18 cellular contexts compared by ENCODE assay signal in the genomic region with DNA sequence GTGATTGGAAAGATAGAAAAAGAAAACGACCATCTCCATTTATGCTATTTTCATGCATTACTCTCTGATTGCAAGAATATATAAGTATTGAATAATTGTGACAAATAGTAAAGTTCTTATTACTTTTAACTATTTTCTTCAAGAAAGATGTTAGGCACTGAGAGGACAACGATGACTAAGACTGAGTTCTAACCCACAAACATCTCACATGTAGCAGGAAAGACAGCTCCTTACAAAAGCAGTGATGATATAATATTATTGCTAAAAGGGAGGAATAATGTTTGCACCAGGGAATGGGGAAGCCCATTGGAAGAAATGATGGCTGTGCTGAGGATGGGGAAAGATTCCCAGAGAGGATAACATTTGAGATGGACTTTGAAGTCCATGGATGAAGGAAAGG. TPM values are rescaled to one million over a fixed set of nuclear protein-coding genes. Genes with fewer than 3 reads are reported as not detected.
"Had no signal": no experiment of that assay in that cellular context is flagged by ENCODE, and none has a peak within 500 bp of the region (broad histone marks: within the 10 kb centered on the region; RNA-seq: fewer than 3 reads in every experiment).

No MANE protein-coding gene starts in this region.

- H3K27me3 ChIP-seq: adrenal gland, left lung, suprapubic skin, transverse colon, uterus had no signal

- H3K4me1 ChIP-seq: adrenal gland, left lung, suprapubic skin, transverse colon, uterus had no signal

- H3K9me3 ChIP-seq: adrenal gland, left lung, suprapubic skin, transverse colon, uterus had no signal

- H3K36me3 ChIP-seq: adrenal gland, left lung, suprapubic skin, transverse colon, uterus had no signal

- H3K4me3 ChIP-seq: adrenal gland, left lung, suprapubic skin, transverse colon, uterus had no signal

- DNase-seq: activated effector memory CD4-positive, alpha-beta T cell treated with anti-CD3 and anti-CD28 coated beads, Interleukin-2, amount 50 U/mL, for 16 hours; activated T-cell treated with anti-CD3 and anti-CD28 coated beads, Interleukin-2, amount 50 U/mL, for 72 hours; adrenal gland; caudate nucleus; left lung; nephron progenitor cell; nucleus accumbens; posterior cingulate gyrus; retina; stimulated activated CD4-positive, alpha-beta T cell treated with anti-CD3 and anti-CD28 coated beads, Interleukin-2, amount 100 ng/mL, for 24 hours; stimulated activated naive CD8-positive, alpha-beta T cell treated with anti-CD3 and anti-CD28 coated beads, Interleukin-15, Interleukin-2, amounts not matched to agents 100 U/mL and 50 U/mL, for 24 hours; transverse colon; uterus had no signal

RNA-seq across cellular contexts. Expression of gene RXFP2, which starts 22.6 kb away (rescaled TPM):
- total RNA-seq: activated CD8-positive, alpha-beta memory T cell treated with anti-CD3 and anti-CD28 coated beads for 36 hours; activated T-cell treated with anti-CD3 and anti-CD28 coated beads, Interleukin-2, amount 50 U/mL, for 72 hours; dermis microvascular lymphatic vessel endothelial cell; kidney epithelial cell; left lung; lung microvascular endothelial cell; transverse colon had no signal
